In genomic region chr20:23047738-23048214, GRCh38 we compare ENCODE assay signal across 8 cellular contexts. TPM values are rescaled to one million over a fixed set of nuclear protein-coding genes. Genes with fewer than 3 reads are reported as not detected.
DNase-seq lines count a peak whose midpoint lies in the region; ATAC-seq and TF ChIP-seq lines count a peak whose summit lies in the region.

No MANE protein-coding gene starts in this region.

- H3K9ac ChIP-seq in HUES64 (ENCODE audit: low read depth, low read length): no peak overlapping the region
- no peak overlapping the region for H3K9ac ChIP-seq in iPS-15b (ENCODE audit: low read depth, low read length)
- no peak overlapping the region for H3K9ac ChIP-seq in skeletal muscle satellite cell (ENCODE audit: low read depth, low read length)

- H3K9me3 ChIP-seq in HUES64 (ENCODE audit: insufficient read depth, low read depth, low read length): no peaks in the 10 kb centered on the region
- H3K9me3 ChIP-seq in iPS-15b (ENCODE audit: control insufficient read depth, insufficient read depth, low read length): no peaks in the 10 kb centered on the region
- H3K9me3 ChIP-seq in skeletal muscle satellite cell (replicated peaks; ENCODE audit: low read length): no peaks in the 10 kb centered on the region

- H3K36me3 Mint-ChIP-seq in stimulated activated memory B cell treated with anti-CD40 and anti-IgM and Interleukin-4, amounts not matched to agents 10 μg/mL and 1 μg/mL and 100 μg/mL, for 72 hours: peaks cover 5% of the 10 kb centered on the region

- peaks cover 12% of the 10 kb centered on the region for H3K4me1 ChIP-seq in HUES64 (ENCODE audit: insufficient read depth, low read length)
- H3K4me1 ChIP-seq in iPS-15b (ENCODE audit: control insufficient read depth, insufficient read depth, low read length): peaks cover 2% of the 10 kb centered on the region
- H3K4me1 ChIP-seq in skeletal muscle satellite cell (ENCODE audit: control insufficient read depth, insufficient read depth, low read length): peaks cover 40% of the 10 kb centered on the region

- DNase-seq in astrocyte of the cerebellum (ENCODE audit: low read depth) (no peak), NCI-H1694 (lab: John Stamatoyannopoulos, UW) (no peak), GM13976 (ENCODE audit: low spot score) (no peak)

- no peak for ATAC-seq in HG03097 (IDR thresholded peaks at IDR 0.05; ENCODE audit: low FRiP score, unreplicated experiment)
- no peak for ATAC-seq in stimulated activated memory B cell treated with anti-CD40 and anti-IgM and Interleukin-4, amounts not matched to agents 10 μg/mL and 1 μg/mL and 100 μg/mL, for 72 hours

- H3K36me3 ChIP-seq in HUES64 (ENCODE audit: insufficient read depth, low read length) (no peaks in the 10 kb centered on the region), iPS-15b (ENCODE audit: control insufficient read depth, insufficient read depth, low read length) (no peaks in the 10 kb centered on the region), skeletal muscle satellite cell (ENCODE audit: insufficient read depth, low read length) (no peaks in the 10 kb centered on the region)

- no peak overlapping the region for H3K27ac ChIP-seq in HUES64 (ENCODE audit: low read depth, low read length)

- no peak for TF ChIP-seq CTCF in astrocyte of the cerebellum (IDR thresholded peaks at IDR 0.05; ENCODE audit: low read depth, low read length, missing control alignments)
- no peak for TF ChIP-seq CTCF in GM13976 (IDR thresholded peaks at IDR 0.05; ENCODE audit: borderline replicate concordance, control extremely low read depth, extremely low read depth, insufficient read depth, missing control alignments)

- H3K4me3 Mint-ChIP-seq in stimulated activated memory B cell treated with anti-CD40 and anti-IgM and Interleukin-4, amounts not matched to agents 10 μg/mL and 1 μg/mL and 100 μg/mL, for 72 hours: no peak overlapping the region

- H3K27me3 Mint-ChIP-seq in stimulated activated memory B cell treated with anti-CD40 and anti-IgM and Interleukin-4, amounts not matched to agents 10 μg/mL and 1 μg/mL and 100 μg/mL, for 72 hours: peaks cover 57% of the 10 kb centered on the region

- H3K4me2 ChIP-seq in skeletal muscle satellite cell (ENCODE audit: low read length): peak overlapping the region; percentile 88

- in situ Hi-C loops in astrocyte of the cerebellum (cut with HindIII; ENCODE audit: low sequenced_read_pairs): loop anchor here (25.0 kb wide), 1 partner anchor 710 kb away; no protein-coding TSS in a partner anchor
- in situ Hi-C loops in GM13976 (cut with MboI; ENCODE audit: low sequenced_read_pairs, unreplicated experiment): no loop called here

- 41% methylated on average over 47 of the region's 47 CpGs for WGBS in HUES64

- no peaks in the 10 kb centered on the region for H3K4me1 Mint-ChIP-seq in stimulated activated memory B cell treated with anti-CD40 and anti-IgM and Interleukin-4, amounts not matched to agents 10 μg/mL and 1 μg/mL and 100 μg/mL, for 72 hours

- peaks cover 94% of the 10 kb centered on the region for H3K27me3 ChIP-seq in HUES64 (ENCODE audit: insufficient read depth, low read length)
- H3K27me3 ChIP-seq in iPS-15b (ENCODE audit: control insufficient read depth, insufficient read depth, low read length): peaks cover 67% of the 10 kb centered on the region
- H3K27me3 ChIP-seq in skeletal muscle satellite cell (ENCODE audit: control insufficient read depth, insufficient read depth, low read length): peaks cover 44% of the 10 kb centered on the region

- H3K9me3 Mint-ChIP-seq in stimulated activated memory B cell treated with anti-CD40 and anti-IgM and Interleukin-4, amounts not matched to agents 10 μg/mL and 1 μg/mL and 100 μg/mL, for 72 hours: no peaks in the 10 kb centered on the region

- no peak overlapping the region for H3K27ac Mint-ChIP-seq in stimulated activated memory B cell treated with anti-CD40 and anti-IgM and Interleukin-4, amounts not matched to agents 10 μg/mL and 1 μg/mL and 100 μg/mL, for 72 hours

- H3K4me3 ChIP-seq in HUES64 (ENCODE audit: low read length): peak overlapping the region; percentile 71
- H3K4me3 ChIP-seq in astrocyte of the cerebellum (ENCODE audit: low read depth, low read length): peak overlapping the region; percentile 45
- peak overlapping the region; percentile 75 for H3K4me3 ChIP-seq in iPS-15b (ENCODE audit: low read depth, low read length)
- H3K4me3 ChIP-seq in skeletal muscle satellite cell (ENCODE audit: low read length): peak overlapping the region; percentile 67

RNA-seq across cellular contexts. Expression of gene THBD, which starts 1.7 kb away (rescaled TPM):
- 0.55 TPM for polyA plus RNA-seq in HUES64 (2013, experiment 1 of 2)
- polyA plus RNA-seq in HUES64 (2013, experiment 2 of 2): 0.70 TPM
- total RNA-seq in skeletal muscle satellite cell (2012; rRNA removed): 8.3 and 20.0 TPM in 2 replicates

RNA-seq across cellular contexts. Expression of gene SSTR4, which starts 12.7 kb away (rescaled TPM):
- polyA plus RNA-seq in HUES64 (2013, experiment 1 of 2): not detected
- polyA plus RNA-seq in HUES64 (2013, experiment 2 of 2): not detected
- not detected in 2 replicates for total RNA-seq in skeletal muscle satellite cell (2012; rRNA removed)

RNA-seq across cellular contexts. Expression of gene CD93, which starts 38.3 kb away (rescaled TPM):
- polyA plus RNA-seq in HUES64 (2013, experiment 1 of 2): 0.05 TPM
- 0.06 TPM for polyA plus RNA-seq in HUES64 (2013, experiment 2 of 2)
- under 0.01 TPM in 1 of 2 replicates, not detected in the other for total RNA-seq in skeletal muscle satellite cell (2012; rRNA removed)
